ENCODE assay signal across 8 cellular contexts in genomic region chr12:88035907-88036289, GRCh38. TPM values are rescaled to one million over a fixed set of nuclear protein-coding genes. Genes with fewer than 3 reads are reported as not detected.
A peak's percentile ranks its signal among the peaks of the same experiment; 100 is the strongest.
DNase-seq lines count a peak whose midpoint lies in the region; ATAC-seq and TF ChIP-seq lines count a peak whose summit lies in the region.

No MANE protein-coding gene starts in this region.

- H3K4me2 ChIP-seq in fibroblast of lung (ENCODE audit: extremely low read depth, insufficient read depth, low read length): peak overlapping the region; percentile 84
- H3K4me2 ChIP-seq in parathyroid adenoma (ENCODE audit: low read length): peak overlapping the region; percentile 95

- H3K4me3 ChIP-seq in fibroblast of lung (replicated peaks in 1 of 4; ENCODE audit: control extremely low read depth in 1 of 4, insufficient read depth in 1 of 4, low read depth in 3 of 4, low read length in 4 of 4): peak overlapping the region; percentile 80 to 88 (median 86)
- peak overlapping the region; percentile 98 for H3K4me3 ChIP-seq in parathyroid adenoma (ENCODE audit: low read depth, low read length)

- H3K27ac ChIP-seq in fibroblast of lung (ENCODE audit: insufficient read depth, low read length) (peak overlapping the region; percentile 65), parathyroid adenoma (peak overlapping the region; percentile 76)

- peak overlapping the region; percentile 98 for H2AFZ ChIP-seq in fibroblast of lung (ENCODE audit: low read length)
- H2AFZ ChIP-seq in parathyroid adenoma: peak overlapping the region; percentile 89

- H3K27me3 ChIP-seq in fibroblast of lung (ENCODE audit: control insufficient read depth, insufficient read depth, low read length): no peaks in the 10 kb centered on the region
- H3K27me3 ChIP-seq in parathyroid adenoma (ENCODE audit: control insufficient read depth, insufficient read depth, low read length): no peaks in the 10 kb centered on the region

- H3K9ac ChIP-seq in fibroblast of lung (ENCODE audit: insufficient read depth, low read length) (peak overlapping the region; percentile 69), parathyroid adenoma (peak overlapping the region; percentile 40)

- TF ChIP-seq CTCF in fibroblast of lung (conservative IDR thresholded peaks at IDR 0.05 in 1 of 2, IDR thresholded peaks at IDR 0.05 in 1 of 2; ENCODE audit: low read depth in 1 of 2, low read length in 2 of 2) (no peak), parathyroid adenoma (IDR thresholded peaks at IDR 0.05) (no peak)

- H3K4me1 ChIP-seq in fibroblast of lung (ENCODE audit: control insufficient read depth, extremely low read depth, insufficient read depth, low read length): peaks cover 9% of the 10 kb centered on the region
- no peaks in the 10 kb centered on the region for H3K4me1 ChIP-seq in parathyroid adenoma

- DNase-seq in NCI-H146 (lab: John Stamatoyannopoulos, UW) (peak; percentile 28), NCI-H146 treated with DMSO at 0.1 percent for 48 hours (lab: John Stamatoyannopoulos, UW; ENCODE audit: unreplicated experiment) (no peak), RPMI8226 (peak; percentile 24), fibroblast of lung (ENCODE audit: low read depth in 2 of 2) (no peak), NCI-H1092 (lab: John Stamatoyannopoulos, UW) (no peak)
- DNase-seq in activated CD4-positive, CD25-positive, alpha-beta regulatory T cell treated with anti-CD3 and anti-CD28 coated beads, Interleukin-2, amount 50 U/mL, for 72 hours: no peak

- H3K79me2 ChIP-seq in fibroblast of lung (ENCODE audit: control insufficient read depth, insufficient read depth, low read length) (peaks cover 35% of the 10 kb centered on the region), parathyroid adenoma (peaks cover 6% of the 10 kb centered on the region)

- peak; percentile 20 for ATAC-seq in HG02852 (IDR thresholded peaks at IDR 0.05; ENCODE audit: unreplicated experiment)

- H3K36me3 ChIP-seq in fibroblast of lung (ENCODE audit: control insufficient read depth, insufficient read depth, low read length) (no peaks in the 10 kb centered on the region), parathyroid adenoma (ENCODE audit: control insufficient read depth, insufficient read depth, low read length) (no peaks in the 10 kb centered on the region)

- H3K9me3 ChIP-seq in fibroblast of lung (ENCODE audit: control insufficient read depth, insufficient read depth, low read depth, low read length) (no peaks in the 10 kb centered on the region), parathyroid adenoma (ENCODE audit: control insufficient read depth, low read length) (no peaks in the 10 kb centered on the region)

- H4K20me1 ChIP-seq in fibroblast of lung (ENCODE audit: control insufficient read depth, extremely low read depth, insufficient read depth, low read length): no peaks in the 10 kb centered on the region

RNA-seq across cellular contexts. Expression of gene C12orf50, which starts 6.7 kb away (rescaled TPM):
- under 0.01 TPM in 1 of 2 replicates, not detected in the other for total RNA-seq in fibroblast of lung
- not detected in 2 replicates for polyA plus RNA-seq in fibroblast of lung
- polyA plus RNA-seq in fibroblast of lung (2012): not detected in 2 replicates
- not detected in 2 replicates for polyA minus RNA-seq in fibroblast of lung (ENCODE audit: low replicate concordance)

Comparison
In these comparisons a context has a peak if more than half of its experiments do, and no peak if none do; other contexts are left out.
1. DNase-seq: peak in NCI-H146 (single experiment) and RPMI8226 (single experiment); none in NCI-H146 treated with DMSO at 0.1 percent for 48 hours (single experiment), fibroblast of lung (0 of 2), NCI-H1092 (single experiment) and activated CD4-positive, CD25-positive, alpha-beta regulatory T cell treated with anti-CD3 and anti-CD28 coated beads, Interleukin-2, amount 50 U/mL, for 72 hours (single experiment).